ENCODE assay signal across 12 cellular contexts in the genomic region with DNA sequence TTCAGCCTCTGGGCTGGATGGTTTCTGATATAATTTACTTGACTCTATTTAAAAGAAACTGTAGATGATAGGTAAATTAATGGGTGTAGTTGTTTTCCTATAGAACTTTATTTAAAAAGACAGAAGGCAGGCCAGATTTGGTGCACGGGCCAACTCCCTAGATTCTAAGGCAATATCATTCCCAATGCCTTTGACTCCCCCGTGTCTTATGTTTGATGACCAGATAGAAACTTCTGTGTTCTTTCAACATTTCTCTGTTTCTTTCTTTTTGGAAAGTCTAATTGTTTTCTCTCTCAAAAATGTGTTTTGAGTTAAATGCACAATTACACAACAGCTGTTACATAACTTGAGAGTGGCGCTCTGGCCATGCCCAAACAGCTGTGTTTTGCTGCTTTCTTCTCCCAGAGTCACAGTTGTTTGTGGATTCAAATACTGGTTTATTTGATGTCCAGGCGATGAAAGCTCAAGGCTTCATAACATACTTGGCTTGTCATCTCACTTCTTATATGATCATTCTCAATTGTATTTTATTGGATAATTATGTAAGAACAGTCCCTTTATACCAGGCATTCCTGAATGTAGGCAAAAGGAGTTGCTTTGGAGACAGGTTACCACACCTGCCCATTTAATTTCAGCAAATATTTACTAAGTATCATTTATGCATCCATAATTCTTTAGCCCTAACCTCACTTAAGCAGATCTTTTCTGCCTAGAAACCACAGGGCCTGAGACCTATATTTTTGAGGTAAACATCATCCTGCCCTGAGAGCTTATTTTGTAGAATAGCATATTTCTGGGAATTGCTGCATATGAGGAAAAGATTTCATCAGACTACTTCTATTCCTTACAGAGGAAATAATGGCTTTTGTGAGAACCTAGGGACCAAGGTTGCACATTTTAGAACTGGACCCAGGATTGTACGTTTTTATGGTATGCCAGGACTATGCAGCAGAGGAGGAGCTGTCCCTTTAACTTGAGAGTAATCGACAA. TPM values are rescaled to one million over a fixed set of nuclear protein-coding genes. Genes with fewer than 3 reads are reported as not detected.
DNase-seq lines count a peak whose midpoint lies in the region; ATAC-seq and TF ChIP-seq lines count a peak whose summit lies in the region.
"Had no signal": no experiment of that assay in that cellular context is flagged by ENCODE, and none has a peak within 500 bp of the region (broad histone marks: within the 10 kb centered on the region; RNA-seq: fewer than 3 reads in every experiment).

No MANE protein-coding gene starts in this region.

- DNase-seq in Right ventricle myocardium inferior (ENCODE audit: missing footprints) (no peak), cardiac septum (ENCODE audit: low spot score) (no peak), lower lobe of right lung (no peak), aorta (no peak), NCI-H1092 treated with DMSO at 0.1 percent for 48 hours (lab: John Stamatoyannopoulos, UW) (no peak), GM19238 (ENCODE audit: insufficient read length, low spot score) (no peak)
- DNase-seq in activated CD4-positive, alpha-beta T cell treated with anti-CD3 and anti-CD28 coated beads for 4 hours = no peak
- DNase-seq: activated CD4-positive, CD25-positive, alpha-beta regulatory T cell treated with anti-CD3 and anti-CD28 coated beads, Interleukin-2, amount 50 U/mL, for 72 hours; activated naive CD4-positive, alpha-beta T cell had no signal

- H3K36me3 ChIP-seq in endocrine pancreas (ENCODE audit: control insufficient read depth, insufficient read depth, low read length) = no peaks in the 10 kb centered on the region
- no peaks in the 10 kb centered on the region for H3K36me3 ChIP-seq in lower lobe of right lung
- H3K36me3 ChIP-seq in aorta (ENCODE audit: control insufficient read depth in 1 of 2, insufficient read depth in 2 of 2, low read length in 1 of 2) = no peaks in the 10 kb centered on the region

- 85 to 90% methylated on average over 6 of the region's 6 CpGs for WGBS in aorta, 2 donors

- TF ChIP-seq CTCF in lower lobe of right lung (IDR thresholded peaks at IDR 0.05) = no peak

- H3K9me3 ChIP-seq in endocrine pancreas (ENCODE audit: control insufficient read depth, low read length) = no peaks in the 10 kb centered on the region
- peaks cover 4% of the 10 kb centered on the region for H3K9me3 ChIP-seq in lower lobe of right lung
- no peaks in the 10 kb centered on the region for H3K9me3 ChIP-seq in aorta (ENCODE audit: control insufficient read depth, low read length)

- ATAC-seq in Right ventricle myocardium inferior (peak; percentile 81), lower lobe of right lung (no peak), aorta (ENCODE audit: low FRiP score) (peak; percentile 58)

- intact Hi-C loops in Right ventricle myocardium inferior (cut with DNase I) = loop anchor here (10.0 kb wide), 1 partner anchor 60 kb away; no protein-coding TSS in a partner anchor
- intact Hi-C loops in cardiac septum (cut with DNase I) = loop anchor here (10.0 kb wide), 1 partner anchor 60 kb away; no protein-coding TSS in a partner anchor
- intact Hi-C loops in lower lobe of right lung (cut with DNase I) = no loop called here
- intact Hi-C loops in aorta (cut with DNase I) = loop anchor here (5.0 kb wide), 1 partner anchor 58 kb away; no protein-coding TSS in a partner anchor

- peaks cover 29% of the 10 kb centered on the region for H3K4me1 ChIP-seq in endocrine pancreas (ENCODE audit: control insufficient read depth, insufficient read depth, low read length)
- H3K4me1 ChIP-seq in lower lobe of right lung = peaks cover 23% of the 10 kb centered on the region
- H3K4me1 ChIP-seq in aorta (ENCODE audit: control insufficient read depth in 1 of 2, insufficient read depth in 2 of 2, low read length in 2 of 2) = peaks cover 0 to 1% of the 10 kb centered on the region in 2 donors

- H3K27me3 ChIP-seq in endocrine pancreas (ENCODE audit: control insufficient read depth, insufficient read depth, low read length) = no peaks in the 10 kb centered on the region
- no peaks in the 10 kb centered on the region for H3K27me3 ChIP-seq in lower lobe of right lung (ENCODE audit: low read depth)
- H3K27me3 ChIP-seq in aorta (ENCODE audit: control insufficient read depth in 1 of 2, insufficient read depth in 2 of 2, low read length in 1 of 2) = no peaks in the 10 kb centered on the region

- no peak overlapping the region for H3K9ac ChIP-seq in endocrine pancreas (ENCODE audit: control insufficient read depth, insufficient read depth, low read length)

- peak overlapping the region; percentile 97 for H3K4me3 ChIP-seq in endocrine pancreas (ENCODE audit: control insufficient read depth, insufficient read depth, low read length)
- no peak overlapping the region for H3K4me3 ChIP-seq in lower lobe of right lung
- H3K4me3 ChIP-seq in aorta (ENCODE audit: low read length in 2 of 2) = no peak overlapping the region
- H3K4me3 ChIP-seq: smooth muscle cell had no signal

- H3K27ac ChIP-seq in lower lobe of right lung (peak overlapping the region; percentile 74), aorta (ENCODE audit: low read depth in 1 of 2, low read length in 2 of 2) (no peak overlapping the region)

RNA-seq across cellular contexts. Expression of gene ALDH1A1, which starts 1.9 kb away (rescaled TPM):
- 25.7 TPM for total RNA-seq in Right ventricle myocardium inferior
- 6.2 TPM for total RNA-seq in cardiac septum
- 238 TPM for total RNA-seq in lower lobe of right lung
- 100 to 1,000 TPM; 107 to 118 TPM for total RNA-seq in aorta
- polyA plus RNA-seq in aorta = 100 to 1,000 TPM; 236 to 243 TPM
- total RNA-seq: A172 had no signal

Comparison
In these comparisons a context has a peak if more than half of its experiments do, and no peak if none do; other contexts are left out.
1. ATAC-seq: peak in Right ventricle myocardium inferior (single experiment) and aorta (single experiment); none in lower lobe of right lung (0 of 2).